ENCODE assay signal across 25 cellular contexts in the genomic region with DNA sequence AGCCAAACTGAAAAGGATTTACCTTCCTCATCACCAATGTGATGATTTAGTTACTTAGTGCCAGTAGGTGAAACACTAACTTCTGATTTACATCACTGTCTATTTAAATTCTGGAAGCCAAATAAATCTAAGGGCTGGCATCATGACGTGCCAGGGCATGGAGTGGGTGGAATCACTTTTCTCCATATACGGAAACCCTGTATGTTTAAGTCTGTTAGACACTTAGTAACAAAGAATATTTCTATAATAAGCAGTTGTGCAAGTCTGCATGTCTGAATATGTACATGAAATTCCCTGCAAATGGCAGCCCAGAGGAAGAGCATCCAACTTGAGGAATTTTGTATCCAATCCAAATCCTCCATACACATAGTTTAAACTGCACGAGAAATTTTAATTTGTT.
DNase-seq lines count a peak whose midpoint lies in the region; ATAC-seq, FAIRE-seq and TF ChIP-seq lines count a peak whose summit lies in the region.
"Had no signal": no experiment of that assay in that cellular context is flagged by ENCODE, and none has a peak within 500 bp of the region (broad histone marks: within the 10 kb centered on the region; RNA-seq: fewer than 3 reads in every experiment).

No MANE protein-coding gene starts in this region.

- H3K9me1 ChIP-seq in keratinocyte (ENCODE audit: control insufficient read depth, extremely low read depth, insufficient read depth, low read length) = no peaks in the 10 kb centered on the region

- peak overlapping the region; percentile 20 for H2AFZ ChIP-seq in mammary epithelial cell (ENCODE audit: low read depth, low read length)
- no peak overlapping the region for H2AFZ ChIP-seq in keratinocyte (ENCODE audit: control insufficient read depth, low read length)

- POLR2A ChIA-PET in MCF 10A (lab: Yijun Ruan, JAX) = no interaction called here
- POLR2A ChIA-PET in CD8-positive, alpha-beta T cell (lab: Charles Lee) = no interaction called here

- H3K4me1 ChIP-seq in mammary epithelial cell (ENCODE audit: insufficient read depth, low read length) (peaks cover 6% of the 10 kb centered on the region), keratinocyte (ENCODE audit: control insufficient read depth, extremely low read depth, insufficient read depth, low read length) (peaks cover 6% of the 10 kb centered on the region)
- H3K4me1 ChIP-seq in CD8-positive, alpha-beta T cell (ENCODE audit: insufficient read depth, low read length) = no peaks in the 10 kb centered on the region
- H3K4me1 ChIP-seq: A549; BLaER1 treated with 17β-estradiol and CSF1 and Interleukin-3, amounts not matched to agents 10 nM and 100 nM had no signal

- WGBS in mammary epithelial cell (ENCODE audit: low coverage, missing lambda C conversion rate) = 8% methylated on average over 3 of the region's 3 CpGs

- H3K27me3 Mint-ChIP-seq in MCF 10A (ENCODE audit: insufficient read depth, unreplicated experiment) = no peaks in the 10 kb centered on the region
- H3K27me3 Mint-ChIP-seq in CD8-positive, alpha-beta T cell (ENCODE audit: low read depth) = no peaks in the 10 kb centered on the region
- H3K27me3 Mint-ChIP-seq: B cell; CD4-positive, alpha-beta T cell; CD8-positive, alpha-beta memory T cell had no signal

- H3K27ac Mint-ChIP-seq in MCF 10A (ENCODE audit: low read depth, unreplicated experiment) = no peak overlapping the region
- no peak overlapping the region for H3K27ac Mint-ChIP-seq in CD8-positive, alpha-beta T cell
- H3K27ac Mint-ChIP-seq: B cell; CD4-positive, alpha-beta T cell; CD8-positive, alpha-beta memory T cell had no signal

- peak; percentile 49 for FAIRE-seq in keratinocyte (lab: Jason Lieb, UNC)
- FAIRE-seq: A549, GM12891, GM19239 had no signal

- H3K9ac ChIP-seq in mammary epithelial cell (ENCODE audit: insufficient read depth, low read length) (no peak overlapping the region), keratinocyte (ENCODE audit: control insufficient read depth, extremely low read depth, insufficient read depth, low read length) (no peak overlapping the region)
- H3K9ac ChIP-seq: BLaER1 treated with 17β-estradiol and CSF1 and Interleukin-3, amounts not matched to agents 10 nM and 100 nM had no signal

- no peak overlapping the region for H3K4me3 ChIP-seq in mammary epithelial cell (replicated peaks in 1 of 3; ENCODE audit: insufficient read depth in 1 of 3, low read depth in 2 of 3, low read length in 3 of 3)
- no peak overlapping the region for H3K4me3 ChIP-seq in keratinocyte (ENCODE audit: control insufficient read depth in 2 of 3, extremely low read depth in 1 of 3, insufficient read depth in 2 of 3, low read depth in 1 of 3, low read length in 3 of 3)
- no peak overlapping the region for H3K4me3 ChIP-seq in CD8-positive, alpha-beta T cell (ENCODE audit: low read depth, low read length)
- H3K4me3 ChIP-seq: A549; BLaER1 treated with 17β-estradiol and CSF1 and Interleukin-3, amounts not matched to agents 10 nM and 100 nM had no signal

- in situ Hi-C loops in mammary epithelial cell (cut with MboI; ENCODE audit: low sequenced_read_pairs in 2 of 2) = no loop called here

- H3K27ac ChIP-seq in mammary epithelial cell (ENCODE audit: insufficient read depth, low read depth, low read length) = no peak overlapping the region
- H3K27ac ChIP-seq in keratinocyte (ENCODE audit: control insufficient read depth, insufficient read depth, low read length) = no peak overlapping the region
- no peak overlapping the region for H3K27ac ChIP-seq in CD8-positive, alpha-beta T cell (ENCODE audit: low read depth, low read length)
- H3K27ac ChIP-seq: 22Rv1; A549; BLaER1 treated with 17β-estradiol and CSF1 and Interleukin-3, amounts not matched to agents 10 nM and 100 nM; C4-2B had no signal

- no TSS peak for BruUV-seq in mammary epithelial cell (replicated peaks; lab: Mats Ljungman, UMichigan)
- no TSS peak for BruUV-seq in MCF 10A (replicated peaks; lab: Mats Ljungman, UMichigan)

- ATAC-seq in esophagus mucosa = peak; percentile 82
- no peak for ATAC-seq in HG02973 (IDR thresholded peaks at IDR 0.05; ENCODE audit: unreplicated experiment)
- no peak for ATAC-seq in CD8-positive, alpha-beta T cell
- ATAC-seq: A549 had no signal

- dilution Hi-C loops in mammary epithelial cell (cut with HindIII; ENCODE audit: low sequenced_read_pairs) (no loop called here), keratinocyte (cut with MboI; ENCODE audit: extremely low pct_ligation_motif_present, low sequenced_read_pairs) (no loop called here)

- H3K9me3 Mint-ChIP-seq in MCF 10A (ENCODE audit: unreplicated experiment) = no peaks in the 10 kb centered on the region
- peaks cover 1% of the 10 kb centered on the region for H3K9me3 Mint-ChIP-seq in CD8-positive, alpha-beta T cell
- H3K9me3 Mint-ChIP-seq: CD4-positive, alpha-beta T cell had no signal

- TF ChIP-seq CTCF in mammary epithelial cell (conservative IDR thresholded peaks at IDR 0.05 in 1 of 2, IDR thresholded peaks at IDR 0.05 in 1 of 2; ENCODE audit: extremely low read depth in 1 of 2, insufficient read depth in 1 of 2, low read depth in 1 of 2, low read length in 2 of 2) (no peak), MCF 10A (IDR thresholded peaks at IDR 0.05; ENCODE audit: unreplicated experiment) (no peak), keratinocyte (optimal IDR thresholded peaks at IDR 0.05 in 1 of 3, IDR thresholded peaks at IDR 0.05 in 1 of 3, conservative IDR thresholded peaks at IDR 0.05 in 1 of 3; ENCODE audit: extremely low read depth in 1 of 3, insufficient read depth in 2 of 3, low read length in 3 of 3) (no peak)
- TF ChIP-seq CTCF in CD8-positive, alpha-beta T cell (IDR thresholded peaks at IDR 0.05) = no peak

- H3K9me3 ChIP-seq in mammary epithelial cell (replicated peaks; ENCODE audit: insufficient read depth, low read length) (no peaks in the 10 kb centered on the region), keratinocyte (ENCODE audit: control insufficient read depth, low read depth, low read length) (no peaks in the 10 kb centered on the region)
- no peaks in the 10 kb centered on the region for H3K9me3 ChIP-seq in CD8-positive, alpha-beta T cell (ENCODE audit: low read length)
- H3K9me3 ChIP-seq: A549 had no signal

- intact Hi-C loops in mammary epithelial cell (cut with micrococcal nuclease) = no loop called here
- intact Hi-C loops in MCF 10A (cut with micrococcal nuclease) = no loop called here
- intact Hi-C loops in CD8-positive, alpha-beta T cell (cut with DNase I, micrococcal nuclease) = no loop called here

- H3K4me3 Mint-ChIP-seq in MCF 10A (ENCODE audit: unreplicated experiment) = no peak overlapping the region
- no peak overlapping the region for H3K4me3 Mint-ChIP-seq in CD8-positive, alpha-beta T cell
- H3K4me3 Mint-ChIP-seq: B cell; CD4-positive, alpha-beta T cell; CD8-positive, alpha-beta memory T cell had no signal

- no peaks in the 10 kb centered on the region for H3K27me3 ChIP-seq in mammary epithelial cell (ENCODE audit: insufficient read depth, low read length)
- H3K27me3 ChIP-seq in keratinocyte (ENCODE audit: control insufficient read depth, extremely low read depth, insufficient read depth, low read length) = no peaks in the 10 kb centered on the region
- no peaks in the 10 kb centered on the region for H3K27me3 ChIP-seq in CD8-positive, alpha-beta T cell (ENCODE audit: insufficient read depth, low read length)
- H3K27me3 ChIP-seq: BLaER1 treated with 17β-estradiol and CSF1 and Interleukin-3, amounts not matched to agents 10 nM and 100 nM had no signal

- CTCF ChIA-PET in mammary epithelial cell (lab: Charles Lee; ENCODE audit: low non-redundant PET) (no interaction called here), MCF 10A (lab: Yijun Ruan, JAX) (no interaction called here)
- CTCF ChIA-PET in CD8-positive, alpha-beta T cell (lab: Charles Lee) = interaction anchor here (0.6 kb wide), 1 partner anchor 16 kb away, joined by 3 read pairs; no protein-coding TSS in a partner anchor

- DNase-seq in mammary epithelial cell (peak; percentile 32), MCF 10A (ENCODE audit: unreplicated experiment) (no peak), keratinocyte (ENCODE audit: low read depth, low spot score) (no peak), NCI-H524 treated with DMSO at 0.1 percent for 48 hours (lab: John Stamatoyannopoulos, UW) (no peak)
- no peak for DNase-seq in CD8-positive, alpha-beta T cell
- DNase-seq: AML-193; CD4-positive, alpha-beta T cell; CD8-positive, alpha-beta memory T cell; COR-L47; DMS 273 treated with DMSO at 0.1 percent for 48 hours; DMS153; DMS53; DMS79; DND-41; EL; GDM1 had no signal

- H4K20me1 ChIP-seq in mammary epithelial cell (ENCODE audit: insufficient read depth, low read length) = no peaks in the 10 kb centered on the region
- H4K20me1 ChIP-seq in keratinocyte (ENCODE audit: control insufficient read depth, extremely low read depth, insufficient read depth, low read length) = no peaks in the 10 kb centered on the region

- H3K36me3 ChIP-seq in mammary epithelial cell (ENCODE audit: insufficient read depth, low read length) = no peaks in the 10 kb centered on the region
- no peaks in the 10 kb centered on the region for H3K36me3 ChIP-seq in keratinocyte (ENCODE audit: control insufficient read depth in 2 of 2, extremely low read depth in 1 of 2, insufficient read depth in 2 of 2, low read length in 2 of 2)
- no peaks in the 10 kb centered on the region for H3K36me3 ChIP-seq in CD8-positive, alpha-beta T cell (ENCODE audit: insufficient read depth, low read length)

- H3K79me2 ChIP-seq in mammary epithelial cell (ENCODE audit: insufficient read depth, low read length) (no peaks in the 10 kb centered on the region), keratinocyte (ENCODE audit: control insufficient read depth, insufficient read depth, low read length) (no peaks in the 10 kb centered on the region)

- H3K36me3 Mint-ChIP-seq in MCF 10A (ENCODE audit: insufficient read depth, unreplicated experiment) = no peaks in the 10 kb centered on the region
- peaks cover 7% of the 10 kb centered on the region for H3K36me3 Mint-ChIP-seq in CD8-positive, alpha-beta T cell

- peaks cover 5% of the 10 kb centered on the region for H3K4me1 Mint-ChIP-seq in MCF 10A (ENCODE audit: insufficient read depth, unreplicated experiment)
- H3K4me1 Mint-ChIP-seq in CD8-positive, alpha-beta T cell (ENCODE audit: low read depth) = peaks cover 5% of the 10 kb centered on the region
- H3K4me1 Mint-ChIP-seq: B cell had no signal

- H3K4me2 ChIP-seq in mammary epithelial cell (ENCODE audit: insufficient read depth, low read depth, low read length) (no peak overlapping the region), keratinocyte (ENCODE audit: control insufficient read depth, extremely low read depth, insufficient read depth, low read depth, low read length) (no peak overlapping the region)
- H3K4me2 ChIP-seq: A549; BLaER1 treated with 17β-estradiol and CSF1 and Interleukin-3, amounts not matched to agents 10 nM and 100 nM had no signal
